Comparison of ENCODE assay signal across 12 cellular contexts in genomic region chr1:183270541-183271141, GRCh38.
DNase-seq lines count a peak whose midpoint lies in the region; ATAC-seq, FAIRE-seq and TF ChIP-seq lines count a peak whose summit lies in the region.
"Had no signal": no experiment of that assay in that cellular context is flagged by ENCODE, and none has a peak within 500 bp of the region (broad histone marks: within the 10 kb centered on the region; RNA-seq: fewer than 3 reads in every experiment).

No MANE protein-coding gene starts in this region.

- H3K27me3 Mint-ChIP-seq in astrocyte (ENCODE audit: low read depth, unreplicated experiment), result no peaks in the 10 kb centered on the region

- TF ChIP-seq POLR2A in tibial nerve (IDR thresholded peaks at IDR 0.05), result no peak

- no peaks in the 10 kb centered on the region for H3K79me2 ChIP-seq in astrocyte (ENCODE audit: insufficient read depth, low read length)

- H3K36me3 Mint-ChIP-seq in astrocyte (ENCODE audit: low read depth, unreplicated experiment), result no peaks in the 10 kb centered on the region

- 29 to 36% methylated on average over 5 of the region's 5 CpGs for WGBS in tibial nerve, 2 donors

- H3K4me1 Mint-ChIP-seq in astrocyte (ENCODE audit: low read depth, unreplicated experiment), result peaks cover 24% of the 10 kb centered on the region

- no peaks in the 10 kb centered on the region for H3K9me3 Mint-ChIP-seq in astrocyte (ENCODE audit: unreplicated experiment)

- TF ChIP-seq CTCF in astrocyte (IDR thresholded peaks at IDR 0.05; ENCODE audit: insufficient read depth, low read depth, low read length), result no peak
- TF ChIP-seq CTCF in tibial nerve (IDR thresholded peaks at IDR 0.05), result no peak

- no peak overlapping the region for H3K27ac Mint-ChIP-seq in astrocyte (ENCODE audit: unreplicated experiment)
- H3K27ac Mint-ChIP-seq: activated CD8-positive, alpha-beta T cell treated with anti-CD3 and anti-CD28 coated beads, Interleukin-2, amount 10 ng/mL, durations not matched to agents 7 days and 5 days had no signal

- H3K4me3 ChIP-seq in astrocyte (ENCODE audit: insufficient read depth, low read depth, low read length) (no peak overlapping the region), tibial nerve (no peak overlapping the region)

- H2AFZ ChIP-seq in astrocyte (ENCODE audit: low read depth, low read length), result peak overlapping the region; percentile 42

- H3K27me3 ChIP-seq in astrocyte (ENCODE audit: insufficient read depth, low read length), result no peaks in the 10 kb centered on the region
- no peaks in the 10 kb centered on the region for H3K27me3 ChIP-seq in tibial nerve

- H3K9ac ChIP-seq in astrocyte (ENCODE audit: low read length), result peak overlapping the region; percentile 63

- DNase-seq in astrocyte (ENCODE audit: low read depth) (peak; percentile 90), left ventricle myocardium superior (peak; percentile 57), tibial nerve (ENCODE audit: low spot score in 2 of 2) (no peak), NCI-H2227 treated with DMSO at 0.1 percent for 48 hours (lab: John Stamatoyannopoulos, UW) (no peak), DMS 273 treated with DMSO at 0.1 percent for 48 hours (lab: John Stamatoyannopoulos, UW) (no peak), activated T-cell treated with anti-CD3 and anti-CD28 coated beads for 4 hours (no peak), NK-92 (lab: John Stamatoyannopoulos, UW; ENCODE audit: unreplicated experiment) (no peak)
- DNase-seq: activated CD8-positive, alpha-beta T cell treated with anti-CD3 and anti-CD28 coated beads, Interleukin-2, amount 10 ng/mL, durations not matched to agents 7 days and 5 days; amygdala; NCI-H1105 treated with DMSO at 0.1 percent for 48 hours; occipital lobe had no signal

- peak overlapping the region; percentile 72 for H3K4me2 ChIP-seq in astrocyte (ENCODE audit: low read length)

- H3K4me1 ChIP-seq in astrocyte (ENCODE audit: insufficient read depth, low read length) (peaks cover 46% of the 10 kb centered on the region), tibial nerve (peaks cover 0 to 37% (median 4%) of the 10 kb centered on the region in 4 donors)

- H3K4me3 Mint-ChIP-seq in astrocyte (ENCODE audit: unreplicated experiment), result no peak overlapping the region
- H3K4me3 Mint-ChIP-seq: activated CD8-positive, alpha-beta T cell treated with anti-CD3 and anti-CD28 coated beads, Interleukin-2, amount 10 ng/mL, durations not matched to agents 7 days and 5 days had no signal

- intact Hi-C loops in left ventricle myocardium superior (cut with micrococcal nuclease), result no loop called here

- no peaks in the 10 kb centered on the region for H3K9me3 ChIP-seq in astrocyte (ENCODE audit: insufficient read depth, low read depth, low read length)
- no peaks in the 10 kb centered on the region for H3K9me3 ChIP-seq in tibial nerve

- peak; percentile 96 for FAIRE-seq in astrocyte (lab: Jason Lieb, UNC)

- H3K27ac ChIP-seq in astrocyte (ENCODE audit: low read depth, low read length) (peak overlapping the region; percentile 92), tibial nerve (peak overlapping the region in 3 of 4 donors; percentile 18 to 68 (median 52))

- ATAC-seq in HG02610 (IDR thresholded peaks at IDR 0.05; ENCODE audit: unreplicated experiment) (peak; percentile 44), left ventricle myocardium superior (peak; percentile 86)
- ATAC-seq: activated CD8-positive, alpha-beta T cell treated with anti-CD3 and anti-CD28 coated beads, Interleukin-2, amount 10 ng/mL, durations not matched to agents 7 days and 5 days had no signal

- TF ChIP-seq EP300 in tibial nerve (IDR thresholded peaks at IDR 0.05), result no peak

- H4K20me1 ChIP-seq in astrocyte (ENCODE audit: insufficient read depth, low read length), result no peaks in the 10 kb centered on the region

- H3K36me3 ChIP-seq in astrocyte (ENCODE audit: insufficient read depth, low read length), result no peaks in the 10 kb centered on the region
- H3K36me3 ChIP-seq in tibial nerve, result no peaks in the 10 kb centered on the region

Comparison
In these comparisons a context has a peak if more than half of its experiments do, and no peak if none do; other contexts are left out.
1. DNase-seq: peak in astrocyte (single experiment) and left ventricle myocardium superior (single experiment); none in tibial nerve (0 of 2), NCI-H2227 treated with DMSO at 0.1 percent for 48 hours (single experiment), DMS 273 treated with DMSO at 0.1 percent for 48 hours (single experiment), activated T-cell treated with anti-CD3 and anti-CD28 coated beads for 4 hours (single experiment) and NK-92 (single experiment).